ENCODE assay signal across 17 cellular contexts in the genomic region with DNA sequence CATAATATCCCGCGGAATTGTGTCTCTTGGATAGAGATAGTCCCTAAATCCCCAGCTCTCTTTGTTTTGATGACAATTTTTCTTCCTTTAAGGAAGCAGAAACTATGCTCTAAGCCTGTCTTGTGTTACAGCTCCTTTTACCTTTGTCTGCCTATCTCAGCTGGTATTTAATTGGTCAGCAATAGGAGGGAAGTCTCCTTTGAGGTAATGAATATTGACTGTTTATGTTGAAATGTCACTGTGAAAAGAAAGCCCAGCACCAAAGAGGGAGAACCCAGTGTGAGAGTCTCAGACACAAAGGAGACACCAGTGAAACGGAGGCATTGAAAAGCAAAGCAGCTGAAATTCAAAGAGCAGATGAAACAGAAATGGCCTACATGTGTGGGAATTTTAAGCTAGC.
"Had no signal": no experiment of that assay in that cellular context is flagged by ENCODE, and none has a peak within 500 bp of the region (broad histone marks: within the 10 kb centered on the region; RNA-seq: fewer than 3 reads in every experiment).

No MANE protein-coding gene starts in this region.

- H3K4me1 Mint-ChIP-seq: activated naive CD8-positive, alpha-beta T cell treated with anti-CD3 and anti-CD28 coated beads for 36 hours had no signal

- H3K27ac ChIP-seq: epithelial cell of prostate, hepatocyte, left ventricle myocardium inferior, thyroid gland, vagina, WERI-Rb-1 had no signal

- H3K9me3 ChIP-seq: left ventricle myocardium inferior, thyroid gland, vagina had no signal

- H3K27me3 ChIP-seq: hepatocyte, thyroid gland, vagina had no signal

- H3K4me3 Mint-ChIP-seq: activated naive CD8-positive, alpha-beta T cell treated with anti-CD3 and anti-CD28 coated beads for 36 hours; effector memory CD8-positive, alpha-beta T cell had no signal

- H3K4me1 ChIP-seq: left ventricle myocardium inferior, vagina had no signal

- DNase-seq: activated CD4-positive, alpha-beta T cell treated with anti-CD3 and anti-CD28 coated beads, Interleukin-2, amount 50 U/mL, for 48 hours; activated naive CD8-positive, alpha-beta T cell treated with anti-CD3 and anti-CD28 coated beads for 36 hours; amniotic stem cell; effector memory CD8-positive, alpha-beta T cell; foreskin fibroblast; kidney; left ventricle myocardium inferior; mammary epithelial cell; stimulated activated CD8-positive, alpha-beta memory T cell treated with anti-CD3 and anti-CD28 coated beads, Interleukin-4, amount 100 ng/mL, for 48 hours; stimulated activated naive CD4-positive, alpha-beta T cell; SW 1271; T-helper 2 cell; thyroid gland; WERI-Rb-1 had no signal

- H3K36me3 Mint-ChIP-seq: activated naive CD8-positive, alpha-beta T cell treated with anti-CD3 and anti-CD28 coated beads for 36 hours had no signal

- H3K4me3 ChIP-seq: hepatocyte, left ventricle myocardium inferior, thyroid gland, vagina had no signal

- H3K36me3 ChIP-seq: left ventricle myocardium inferior, thyroid gland, vagina, WERI-Rb-1 had no signal

- ATAC-seq: effector memory CD8-positive, alpha-beta T cell had no signal

- H3K9me3 Mint-ChIP-seq: activated naive CD8-positive, alpha-beta T cell treated with anti-CD3 and anti-CD28 coated beads for 36 hours had no signal

- H3K27ac Mint-ChIP-seq: activated naive CD8-positive, alpha-beta T cell treated with anti-CD3 and anti-CD28 coated beads for 36 hours; effector memory CD8-positive, alpha-beta T cell had no signal
